In genomic region chr2:190182071-190182524, GRCh38 we compare ENCODE assay signal across 16 cellular contexts.
DNase-seq lines count a peak whose midpoint lies in the region; FAIRE-seq and TF ChIP-seq lines count a peak whose summit lies in the region.
"Had no signal": no experiment of that assay in that cellular context is flagged by ENCODE, and none has a peak within 500 bp of the region (broad histone marks: within the 10 kb centered on the region; RNA-seq: fewer than 3 reads in every experiment).

No MANE protein-coding gene starts in this region.

- no peak overlapping the region for H3K4me3 Mint-ChIP-seq in CD8-positive, alpha-beta memory T cell
- H3K4me3 Mint-ChIP-seq: dendritic cell treated with granulocyte-macrophage colony-stimulating factor and Interleukin-4, amounts not matched to agents 40 ng/mL and 50 ng/mL, for 4 days had no signal

- DNase-seq in GM12891 (ENCODE audit: insufficient read length, low spot score) (no peak), GM20000 (ENCODE audit: low spot score) (peak; percentile 45), Karpas-422 (peak; percentile 62), cortex of kidney (lab: John Stamatoyannopoulos, UW) (no peak), spleen (no peak), OCI-M2 (lab: John Stamatoyannopoulos, UW; ENCODE audit: unreplicated experiment) (no peak)
- DNase-seq in CD8-positive, alpha-beta memory T cell = no peak
- DNase-seq: activated CD4-positive, alpha-beta T cell treated with anti-CD3 and anti-CD28 coated beads for 1 hour; activated effector memory CD4-positive, alpha-beta T cell treated with anti-CD3 and anti-CD28 coated beads, Interleukin-2, amount 50 U/mL, for 16 hours; GOT3; head of caudate nucleus; NCI-H1436 treated with DMSO at 0.1 percent for 48 hours; Peyer's patch had no signal

- H3K4me3 ChIP-seq in Karpas-422 (ENCODE audit: low read length) (peak overlapping the region; percentile 69), spleen (no peak overlapping the region)
- H3K4me3 ChIP-seq in CD8-positive, alpha-beta memory T cell (ENCODE audit: low read length) = no peak overlapping the region

- no peaks in the 10 kb centered on the region for H3K9me2 ChIP-seq in Karpas-422 (replicated peaks; ENCODE audit: insufficient read depth, low read length)

- peak overlapping the region; percentile 63 for H3K27ac ChIP-seq in Karpas-422 (ENCODE audit: low read length)
- H3K27ac ChIP-seq in layer of hippocampus (ENCODE audit: low read depth, low read length) = peak overlapping the region; percentile 97
- peak overlapping the region in 2 of 8 donors; percentile 22 to 81 for H3K27ac ChIP-seq in spleen
- H3K27ac ChIP-seq in CD8-positive, alpha-beta memory T cell (ENCODE audit: low read depth, low read length) = no peak overlapping the region

- H3K79me2 ChIP-seq in Karpas-422 (ENCODE audit: low read length) = peaks cover 45% of the 10 kb centered on the region

- TF ChIP-seq POLR2A in GM12891 (IDR thresholded peaks at IDR 0.05; ENCODE audit: low read depth, low read length) = no peak
- TF ChIP-seq POLR2A in spleen (IDR thresholded peaks at IDR 0.05) = no peak

- H3K27me3 ChIP-seq in Karpas-422 (ENCODE audit: low read length) = no peaks in the 10 kb centered on the region
- no peaks in the 10 kb centered on the region for H3K27me3 ChIP-seq in layer of hippocampus (ENCODE audit: control insufficient read depth, insufficient read depth, low read length)
- peaks cover 0 to 19% (median 7%) of the 10 kb centered on the region in 7 donors for H3K27me3 ChIP-seq in spleen (replicated peaks in 1 of 7)
- no peaks in the 10 kb centered on the region for H3K27me3 ChIP-seq in CD8-positive, alpha-beta memory T cell (ENCODE audit: insufficient read depth, low read length, poor library complexity, severe bottlenecking)
- H3K27me3 ChIP-seq: Peyer's patch had no signal

- intact Hi-C loops in spleen (cut with DNase I; ENCODE audit: low total_unique reads) = no loop called here

- peaks cover 8 to 11% (median 11%) of the 10 kb centered on the region in 3 donors for H3K4me1 Mint-ChIP-seq in CD8-positive, alpha-beta memory T cell

- POLR2A ChIA-PET in CD8-positive, alpha-beta memory T cell (lab: Charles Lee) = no interaction called here

- peak overlapping the region; percentile 76 for H3K9ac ChIP-seq in Karpas-422 (ENCODE audit: low read length)

- H3K27ac Mint-ChIP-seq in CD8-positive, alpha-beta memory T cell = no peak overlapping the region
- H3K27ac Mint-ChIP-seq: CD14-positive monocyte; dendritic cell treated with granulocyte-macrophage colony-stimulating factor and Interleukin-4, amounts not matched to agents 40 ng/mL and 50 ng/mL, for 4 days had no signal

- no peaks in the 10 kb centered on the region for H4K20me1 ChIP-seq in Karpas-422 (ENCODE audit: insufficient read depth, low read depth, low read length)

- 38 to 51% (median 42%) methylated on average over 3 of the region's 3 CpGs for WGBS in spleen, 5 donors

- FAIRE-seq in GM12891 (lab: Jason Lieb, UNC) = peak; percentile 85

- peaks cover 9 to 32% of the 10 kb centered on the region in 2 donors for H3K27me3 Mint-ChIP-seq in CD8-positive, alpha-beta memory T cell

- H3K4me1 ChIP-seq in Karpas-422 (ENCODE audit: low read length) = peaks cover 56% of the 10 kb centered on the region
- H3K4me1 ChIP-seq in spleen = peaks cover 0 to 35% (median 20%) of the 10 kb centered on the region in 6 donors
- H3K4me1 ChIP-seq in CD8-positive, alpha-beta memory T cell (ENCODE audit: insufficient read depth, low read length) = no peaks in the 10 kb centered on the region

- no peaks in the 10 kb centered on the region for H3K9me3 Mint-ChIP-seq in CD8-positive, alpha-beta memory T cell
- H3K9me3 Mint-ChIP-seq: dendritic cell treated with granulocyte-macrophage colony-stimulating factor and Interleukin-4, amounts not matched to agents 40 ng/mL and 50 ng/mL, for 4 days had no signal

- H3K36me3 ChIP-seq in Karpas-422 (ENCODE audit: insufficient read depth, low read length) = peaks cover 4% of the 10 kb centered on the region; the same call in 1 of the 2 replicates
- H3K36me3 ChIP-seq in spleen = no peaks in the 10 kb centered on the region
- no peaks in the 10 kb centered on the region for H3K36me3 ChIP-seq in CD8-positive, alpha-beta memory T cell (ENCODE audit: insufficient read depth, low read length)
- H3K36me3 ChIP-seq: Peyer's patch had no signal

- TF ChIP-seq CTCF in GM20000 (IDR thresholded peaks at IDR 0.05; ENCODE audit: extremely low read depth, missing control alignments) = no peak
- no peak for TF ChIP-seq CTCF in spleen (IDR thresholded peaks at IDR 0.05 in 8 of 11, conservative IDR thresholded peaks at IDR 0.05 in 3 of 11)

- H3K4me2 ChIP-seq in Karpas-422 (ENCODE audit: low read depth, low read length, poor library complexity, severe bottlenecking) = peak overlapping the region; percentile 77

- H3K36me3 Mint-ChIP-seq in CD8-positive, alpha-beta memory T cell = peaks cover 0 to 2% (median 0%) of the 10 kb centered on the region in 3 donors

- CTCF ChIA-PET in CD8-positive, alpha-beta memory T cell (lab: Charles Lee) = no interaction called here

- H3K9me3 ChIP-seq in Karpas-422 (ENCODE audit: low read length) (no peaks in the 10 kb centered on the region), spleen (no peaks in the 10 kb centered on the region)
- no peaks in the 10 kb centered on the region for H3K9me3 ChIP-seq in CD8-positive, alpha-beta memory T cell (ENCODE audit: low read length)
- H3K9me3 ChIP-seq: Peyer's patch had no signal

- no peak overlapping the region for H2AFZ ChIP-seq in Karpas-422 (ENCODE audit: low read length)

TF ChIP-seq in GM12891, 5 proteins besides CTCF, POLR2A, EP300 and RAD21:
- TF ChIP-seq POLR2AphosphoS5 (IDR thresholded peaks at IDR 0.05; ENCODE audit: low read depth, low read length) = no peak
- peak; percentile 82 for TF ChIP-seq SPI1 (IDR thresholded peaks at IDR 0.05; ENCODE audit: low read depth, low read length)
- TF ChIP-seq POU2F2 (IDR thresholded peaks at IDR 0.05; ENCODE audit: low read depth, low read length) = no peak

Comparison
In these comparisons a context has a peak if more than half of its experiments do, and no peak if none do; other contexts are left out.
1. DNase-seq: peak in GM20000 (single experiment) and Karpas-422 (single experiment); none in GM12891 (single experiment), cortex of kidney (single experiment), spleen (single experiment), CD8-positive, alpha-beta memory T cell (0 of 5) and OCI-M2 (single experiment).